In genomic region chr20:7629880-7630279, GRCh38 we compare ENCODE assay signal across 16 cellular contexts.
A peak's percentile ranks its signal among the peaks of the same experiment; 100 is the strongest.
DNase-seq lines count a peak whose midpoint lies in the region; ATAC-seq, FAIRE-seq and TF ChIP-seq lines count a peak whose summit lies in the region.
"Had no signal": no experiment of that assay in that cellular context is flagged by ENCODE, and none has a peak within 500 bp of the region (broad histone marks: within the 10 kb centered on the region; RNA-seq: fewer than 3 reads in every experiment).

No MANE protein-coding gene starts in this region.

- POLR2A ChIA-PET in HepG2 (lab: Yijun Ruan, JAX) = no interaction called here

- CTCF ChIA-PET in HepG2 (lab: Yijun Ruan, JAX; ENCODE audit: low intra/inter-chr PET ratio, low total read pairs) = no interaction called here

- peak; percentile 13 for DNase-seq in AG10803 (ENCODE audit: low read depth)
- peak; percentile 7 for DNase-seq in LHCN-M2 (ENCODE audit: low read depth)
- peak; percentile 2 for DNase-seq in dermis blood vessel endothelial cell
- DNase-seq in fibroblast of mammary gland (ENCODE audit: low read depth) = peak; percentile 15
- no peak for DNase-seq in NCI-H526 (lab: John Stamatoyannopoulos, UW)
- DNase-seq in HepG2 (ENCODE audit: low spot score) = no peak
- DNase-seq in MG63 = no peak
- DNase-seq: 8988T; C1 segment of cervical spinal cord; CD4-positive, alpha-beta T cell; DMS79 had no signal

- no peak overlapping the region for H2AFZ ChIP-seq in HepG2 (ENCODE audit: low read length)

- no peak for TF ChIP-seq RAD21 in HepG2 (CRISPR knock-in tag; IDR thresholded peaks at IDR 0.05)

- no peak overlapping the region for H3K4me3 ChIP-seq in AG10803 (ENCODE audit: low read length)
- H3K4me3 ChIP-seq in fibroblast of mammary gland (ENCODE audit: control insufficient read depth, low read depth, low read length) = no peak overlapping the region
- H3K4me3 ChIP-seq in HepG2 (replicated peaks in 1 of 3; ENCODE audit: insufficient read depth in 1 of 3, low read depth in 2 of 3, low read length in 3 of 3) = no peak overlapping the region
- no peak overlapping the region for H3K4me3 ChIP-seq in MG63

- H3K4me2 ChIP-seq in HepG2 (ENCODE audit: low read depth, low read length) = no peak overlapping the region

- TF ChIP-seq EP300 in HepG2 (IDR thresholded peaks at IDR 0.05; ENCODE audit: low read depth in 2 of 2, low read length in 2 of 2) (no peak), HepG2 (CRISPR knock-in tag; IDR thresholded peaks at IDR 0.05; ENCODE audit: borderline replicate concordance) (no peak)

- H4K20me1 ChIP-seq in HepG2 (ENCODE audit: insufficient read depth, low read length) = no peaks in the 10 kb centered on the region

- intact Hi-C loops in HepG2 (cut with micrococcal nuclease; ENCODE audit: unreplicated experiment) = no loop called here

- no peak for TF ChIP-seq POLR2A in HepG2 (IDR thresholded peaks at IDR 0.05; ENCODE audit: insufficient read depth in 1 of 2, low read depth in 2 of 2, low read length in 2 of 2)

- in situ Hi-C loops in HepG2 (cut with HindIII; ENCODE audit: extremely low pct_ligation_motif_present, low pct_unique_long_range_greater_than_20kb) = no loop called here

- H3K9me3 ChIP-seq in HepG2 (ENCODE audit: low read length) = no peaks in the 10 kb centered on the region
- H3K9me3 ChIP-seq in MG63 = no peaks in the 10 kb centered on the region

- no peak overlapping the region for H3K9ac ChIP-seq in HepG2 (ENCODE audit: insufficient read depth, low read depth, low read length)

- no peaks in the 10 kb centered on the region for H3K36me3 ChIP-seq in HepG2 (replicated peaks in 1 of 2; ENCODE audit: control insufficient read depth in 1 of 2, insufficient read depth in 2 of 2, low read length in 2 of 2)
- H3K36me3 ChIP-seq in MG63 = no peaks in the 10 kb centered on the region

- TF ChIP-seq CTCF in AG10803 (conservative IDR thresholded peaks at IDR 0.05; ENCODE audit: low read length) = no peak
- TF ChIP-seq CTCF in fibroblast of mammary gland (conservative IDR thresholded peaks at IDR 0.05; ENCODE audit: control insufficient read depth, insufficient read depth, low read depth, low read length) = no peak
- TF ChIP-seq CTCF in HepG2 (CRISPR knock-in tag; IDR thresholded peaks at IDR 0.05) = no peak

- no peak overlapping the region for H3K27ac ChIP-seq in HepG2 (ENCODE audit: extremely low read length, insufficient read depth, low read length)
- H3K27ac ChIP-seq: HL-60 had no signal

- WGBS in HepG2 (ENCODE audit: low lambda C conversion rate) = 0% methylated on average over 1 of the region's 1 CpG

- H3K79me2 ChIP-seq in HepG2 (ENCODE audit: insufficient read depth, low read length) = no peaks in the 10 kb centered on the region

- FAIRE-seq in HepG2 (lab: Jason Lieb, UNC) = no peak
- FAIRE-seq: G401.6, GM12891 had no signal

- no peaks in the 10 kb centered on the region for H3K4me1 ChIP-seq in HepG2 (ENCODE audit: insufficient read depth, low read length)

- no TSS peak for BruUV-seq in HepG2 (replicated peaks; lab: Mats Ljungman, UMichigan)

- no peaks in the 10 kb centered on the region for H3K27me3 ChIP-seq in HepG2 (ENCODE audit: control insufficient read depth in 1 of 2, insufficient read depth in 2 of 2, low read length in 2 of 2)
- no peaks in the 10 kb centered on the region for H3K27me3 ChIP-seq in MG63

- ATAC-seq in GM21723 (IDR thresholded peaks at IDR 0.05; ENCODE audit: unreplicated experiment) (no peak), HepG2 (no peak)
- ATAC-seq: HCT116 had no signal

TF ChIP-seq in HepG2, 621 proteins besides CTCF, POLR2A, EP300 and RAD21:
- TF ChIP-seq HDAC1 (CRISPR knock-in tag; IDR thresholded peaks at IDR 0.05) (no peak), MIXL1 (CRISPR knock-in tag; IDR thresholded peaks at IDR 0.05) (no peak), ZNF382 (CRISPR knock-in tag; IDR thresholded peaks at IDR 0.05; ENCODE audit: borderline replicate concordance) (no peak), SIX4 (CRISPR knock-in tag; IDR thresholded peaks at IDR 0.05) (no peak), ZNF333 (CRISPR knock-in tag; IDR thresholded peaks at IDR 0.05; ENCODE audit: borderline replicate concordance) (no peak), ZNF468 (CRISPR knock-in tag; IDR thresholded peaks at IDR 0.05) (no peak), TCF7L2 (IDR thresholded peaks at IDR 0.05; ENCODE audit: low read depth, low read length) (no peak)

Comparison
In these comparisons a context has a peak if more than half of its experiments do, and no peak if none do; other contexts are left out.
1. DNase-seq: peak in AG10803 (single experiment), LHCN-M2 (single experiment), dermis blood vessel endothelial cell (single experiment) and fibroblast of mammary gland (single experiment); none in NCI-H526 (0 of 2), HepG2 (single experiment) and MG63 (single experiment).